Comparison of ENCODE assay signal across 18 cellular contexts in genomic region chr15:66129561-66129960, GRCh38.
DNase-seq lines count a peak whose midpoint lies in the region; TF ChIP-seq lines count a peak whose summit lies in the region.
"Had no signal": no experiment of that assay in that cellular context is flagged by ENCODE, and none has a peak within 500 bp of the region (broad histone marks: within the 10 kb centered on the region; RNA-seq: fewer than 3 reads in every experiment).

No MANE protein-coding gene starts in this region.

- H3K27me3 ChIP-seq in A673 (replicated peaks; ENCODE audit: insufficient read depth, low read depth, low read length, poor library complexity) (peaks cover 5% of the 10 kb centered on the region), osteoblast (ENCODE audit: insufficient read depth, low read length) (peaks cover 61% of the 10 kb centered on the region)

- intact Hi-C loops in A673 (cut with micrococcal nuclease; ENCODE audit: unreplicated experiment): no loop called here

- H3K27ac ChIP-seq in A673 (ENCODE audit: low read depth, low read length, poor library complexity, severe bottlenecking) (no peak overlapping the region), VCaP (peak overlapping the region; percentile 16; the same call in 1 of the 2 replicates), osteoblast (ENCODE audit: low read depth, low read length) (no peak overlapping the region)

- no peak for TF ChIP-seq CTCF in A673 (conservative IDR thresholded peaks at IDR 0.05; ENCODE audit: low read depth, low read length)
- no peak for TF ChIP-seq CTCF in VCaP (conservative IDR thresholded peaks at IDR 0.05)
- no peak for TF ChIP-seq CTCF in osteoblast (IDR thresholded peaks at IDR 0.05; ENCODE audit: extremely low read depth, low read depth, low read length)
- TF ChIP-seq CTCF in GM10248 (IDR thresholded peaks at IDR 0.05; ENCODE audit: control extremely low read depth, extremely low read depth, low read depth, missing control alignments): no peak

- no peaks in the 10 kb centered on the region for H4K20me1 ChIP-seq in osteoblast (ENCODE audit: insufficient read depth, low read length)

- H3K79me2 ChIP-seq in osteoblast (ENCODE audit: insufficient read depth, low read length): no peaks in the 10 kb centered on the region

- POLR2A ChIA-PET in A673 (lab: Charles Lee; ENCODE audit: low non-redundant PET) (no interaction called here), GM10248 (lab: Yijun Ruan, JAX) (no interaction called here)

- H3K4me3 ChIP-seq in A673 (ENCODE audit: low read depth, low read length, poor library complexity, severe bottlenecking) (no peak overlapping the region), osteoblast (ENCODE audit: insufficient read depth, low read length) (no peak overlapping the region)

- H3K36me3 ChIP-seq in A673 (ENCODE audit: insufficient read depth, low read length, poor library complexity, severe bottlenecking) (no peaks in the 10 kb centered on the region), osteoblast (ENCODE audit: insufficient read depth, low read length) (no peaks in the 10 kb centered on the region)

- DNase-seq in A673 (ENCODE audit: low spot score) (peak; percentile 48), foreskin melanocyte (peak; percentile 84), osteoblast (ENCODE audit: insufficient read length, low spot score, missing footprints) (peak; percentile 21), NCI-H2081 (lab: John Stamatoyannopoulos, UW) (no peak), COLO668 (lab: John Stamatoyannopoulos, UW; ENCODE audit: unreplicated experiment) (no peak), GM10248 (ENCODE audit: extremely low spot score) (no peak)
- no peak for DNase-seq in effector CD8-positive, alpha-beta T cell (lab: John Stamatoyannopoulos, UW)
- DNase-seq: CD4-positive, CD25-positive, alpha-beta regulatory T cell; EL; NCI-H1105; NCI-H2029 treated with DMSO at 0.1 percent for 48 hours; NCI-H2171; NCI-H345; NCI-H524; NCI-H774; NK-92 treated with Interleukin-12 subunit alpha and Interleukin-12 subunit beta, amount 100 ng/mL, for 24 hours; SIG-M5 had no signal

- H3K9me3 ChIP-seq in A673 (ENCODE audit: low read depth, low read length, poor library complexity, severe bottlenecking): no peaks in the 10 kb centered on the region
- H3K9me3 ChIP-seq in osteoblast (ENCODE audit: low read depth, low read length): no peaks in the 10 kb centered on the region

- peaks cover 44% of the 10 kb centered on the region for H3K4me1 ChIP-seq in A673 (ENCODE audit: insufficient read depth, low read length, poor library complexity, severe bottlenecking)
- no peaks in the 10 kb centered on the region for H3K4me1 ChIP-seq in osteoblast (ENCODE audit: insufficient read depth, low read length)

- H2AFZ ChIP-seq in osteoblast (ENCODE audit: low read length): no peak overlapping the region

- CTCF ChIA-PET in A673 (lab: Charles Lee) (no interaction called here), GM10248 (lab: Yijun Ruan, JAX) (interaction anchor here (1.1 to 1.7 kb wide), 3 partner anchors 10 to 260 kb away, joined by 3 to 4 read pairs (median 4); partner anchors contain the start of gene RAB11A)

- H3K4me2 ChIP-seq in osteoblast (ENCODE audit: insufficient read depth, low read length): no peak overlapping the region

- BruUV-seq in A673 (replicated peaks; lab: Mats Ljungman, UMichigan): no TSS peak

Comparison
In these comparisons a context has a peak if more than half of its experiments do, and no peak if none do; other contexts are left out.
1. DNase-seq: peak in A673 (single experiment), foreskin melanocyte (single experiment) and osteoblast (single experiment); none in NCI-H2081 (0 of 2), COLO668 (single experiment), effector CD8-positive, alpha-beta T cell (single experiment) and GM10248 (single experiment).